ENCODE assay signal across 8 cellular contexts in genomic region chr20:25624500-25624939, GRCh38.
DNase-seq lines count a peak whose midpoint lies in the region; ATAC-seq and TF ChIP-seq lines count a peak whose summit lies in the region.

No MANE protein-coding gene starts in this region.

- peak; percentile 63 for DNase-seq in ELR (ENCODE audit: low read depth)
- peak; percentile 71 for DNase-seq in NCI-H82 (lab: John Stamatoyannopoulos, UW)
- no peak for DNase-seq in coronary artery (ENCODE audit: low spot score)
- no peak for DNase-seq in nephron progenitor cell
- no peak for DNase-seq in NCI-H446 treated with DMSO at 0.1 percent for 48 hours (lab: John Stamatoyannopoulos, UW)

- peaks cover 39% of the 10 kb centered on the region for H3K4me1 Mint-ChIP-seq in nephron progenitor cell

- peaks cover 39% of the 10 kb centered on the region for H3K9me3 Mint-ChIP-seq in nephron progenitor cell

- peak overlapping the region; percentile 97 for H3K27ac Mint-ChIP-seq in nephron progenitor cell

- ATAC-seq in GM21367 (IDR thresholded peaks at IDR 0.05; ENCODE audit: unreplicated experiment): no peak
- no peak for ATAC-seq in GM18870 (IDR thresholded peaks at IDR 0.05; ENCODE audit: unreplicated experiment)
- ATAC-seq in GM18519 (IDR thresholded peaks at IDR 0.05; ENCODE audit: low FRiP score, unreplicated experiment): no peak

- H3K4me3 ChIP-seq in coronary artery: peak overlapping the region; percentile 96

- H3K36me3 Mint-ChIP-seq in nephron progenitor cell (ENCODE audit: low read depth): peaks cover 57% of the 10 kb centered on the region

- peak overlapping the region; percentile 88 for H3K4me3 Mint-ChIP-seq in nephron progenitor cell

- TF ChIP-seq CTCF in coronary artery (IDR thresholded peaks at IDR 0.05) (no peak), nephron progenitor cell (IDR thresholded peaks at IDR 0.05) (no peak)

- no peaks in the 10 kb centered on the region for H3K27me3 Mint-ChIP-seq in nephron progenitor cell (ENCODE audit: low read depth, poor library complexity)

- H3K27ac ChIP-seq in coronary artery: peak overlapping the region; percentile 88 to 91

Comparison
In these comparisons a context has a peak if more than half of its experiments do, and no peak if none do; other contexts are left out.
1. DNase-seq: peak in ELR (single experiment) and NCI-H82 (single experiment); none in coronary artery (single experiment), nephron progenitor cell (single experiment) and NCI-H446 treated with DMSO at 0.1 percent for 48 hours (single experiment).